18 cellular contexts compared by ENCODE assay signal in genomic region chr2:61770746-61771145, GRCh38.
DNase-seq lines count a peak whose midpoint lies in the region; ATAC-seq and TF ChIP-seq lines count a peak whose summit lies in the region.
"Had no signal": no experiment of that assay in that cellular context is flagged by ENCODE, and none has a peak within 500 bp of the region (broad histone marks: within the 10 kb centered on the region; RNA-seq: fewer than 3 reads in every experiment).

No MANE protein-coding gene starts in this region.

- DNase-seq in Daoy (ENCODE audit: low read depth): peak; percentile 23
- DNase-seq in PC-3: peak; percentile 87
- no peak for DNase-seq in esophagus squamous epithelium (lab: John Stamatoyannopoulos, UW)
- peak; percentile 33 for DNase-seq in renal cortical epithelial cell (ENCODE audit: low read depth)
- DNase-seq in gastrocnemius medialis: no peak
- no peak for DNase-seq in 8988T
- no peak for DNase-seq in NCI-H1105 (lab: John Stamatoyannopoulos, UW)
- DNase-seq in NCI-H524 treated with DMSO at 0.1 percent for 48 hours (lab: John Stamatoyannopoulos, UW): no peak
- DNase-seq: BE2C; cerebellar nuclear complex; effector memory CD4-positive, alpha-beta T cell; NCI-H2081 treated with DMSO at 0.1 percent for 48 hours; NCI-H748 treated with DMSO at 0.1 percent for 48 hours; Peyer's patch; substantia nigra; WERI-Rb-1 had no signal

- H3F3A ChIP-seq in PC-3 (ENCODE audit: low read length, unreplicated experiment): no peaks in the 10 kb centered on the region

- H3K9ac ChIP-seq in PC-3 (ENCODE audit: low read length): peak overlapping the region; percentile 68
- H3K9ac ChIP-seq: neural progenitor cell had no signal

- H3K4me2 ChIP-seq in PC-3 (ENCODE audit: low read length): peak overlapping the region; percentile 78
- H3K4me2 ChIP-seq: neural progenitor cell had no signal

- H2AFZ ChIP-seq in PC-3 (ENCODE audit: low read length): peak overlapping the region; percentile 72
- H2AFZ ChIP-seq: neural progenitor cell had no signal

- TF ChIP-seq CTCF in PC-3 (conservative IDR thresholded peaks at IDR 0.05; ENCODE audit: low read depth, low read length) (no peak), esophagus squamous epithelium (IDR thresholded peaks at IDR 0.05) (no peak), gastrocnemius medialis (IDR thresholded peaks at IDR 0.05 in 4 of 5, conservative IDR thresholded peaks at IDR 0.05 in 1 of 5) (no peak)

- H3K27ac ChIP-seq in PC-3 (ENCODE audit: low read length): peak overlapping the region; percentile 94
- H3K27ac ChIP-seq in esophagus squamous epithelium: peak overlapping the region; percentile 67 to 90 (median 73)
- H3K27ac ChIP-seq in gastrocnemius medialis: no peak overlapping the region
- H3K27ac ChIP-seq: neural progenitor cell, Peyer's patch, right atrium auricular region, WERI-Rb-1 had no signal

- intact Hi-C loops in PC-3 (cut with micrococcal nuclease): no loop called here
- intact Hi-C loops in esophagus squamous epithelium (cut with DNase I): no loop called here
- intact Hi-C loops in gastrocnemius medialis (cut with DNase I; ENCODE audit: low total_unique reads): no loop called here

- H4K20me1 ChIP-seq in PC-3 (ENCODE audit: low read length): no peaks in the 10 kb centered on the region

- CTCF ChIA-PET in PC-3 (lab: Charles Lee): no interaction called here

- H3K36me3 ChIP-seq in PC-3 (ENCODE audit: low read depth, low read length) (no peaks in the 10 kb centered on the region), esophagus squamous epithelium (no peaks in the 10 kb centered on the region), gastrocnemius medialis (no peaks in the 10 kb centered on the region)
- H3K36me3 ChIP-seq: BE2C, neural progenitor cell, Peyer's patch, right atrium auricular region, WERI-Rb-1 had no signal

- H3K79me2 ChIP-seq in PC-3 (ENCODE audit: low read length): no peaks in the 10 kb centered on the region

- H3K9me3 ChIP-seq in PC-3 (ENCODE audit: low read length) (no peaks in the 10 kb centered on the region), esophagus squamous epithelium (no peaks in the 10 kb centered on the region), gastrocnemius medialis (no peaks in the 10 kb centered on the region)
- H3K9me3 ChIP-seq: BE2C, Peyer's patch, right atrium auricular region had no signal

- ATAC-seq in PC-3: peak; percentile 87
- ATAC-seq in gastrocnemius medialis: no peak

- H3K4me3 ChIP-seq in PC-3 (ENCODE audit: low read length): peak overlapping the region; percentile 33; the same call in 1 of the 2 replicates
- H3K4me3 ChIP-seq in esophagus squamous epithelium: no peak overlapping the region
- no peak overlapping the region for H3K4me3 ChIP-seq in gastrocnemius medialis
- H3K4me3 ChIP-seq: neural progenitor cell, Peyer's patch, right atrium auricular region had no signal

- TF ChIP-seq POLR2A in esophagus squamous epithelium (IDR thresholded peaks at IDR 0.05): no peak
- no peak for TF ChIP-seq POLR2A in gastrocnemius medialis (IDR thresholded peaks at IDR 0.05)

- no TSS peak for BruUV-seq in PC-3 (replicated peaks; lab: Mats Ljungman, UMichigan)

- POLR2A ChIA-PET in PC-3 (lab: Charles Lee; ENCODE audit: unreplicated experiment): no interaction called here

- no peaks in the 10 kb centered on the region for H3K9me2 ChIP-seq in PC-3 (replicated peaks; ENCODE audit: low read length)

- H3K27me3 ChIP-seq in PC-3 (ENCODE audit: low read length) (no peaks in the 10 kb centered on the region), esophagus squamous epithelium (no peaks in the 10 kb centered on the region), gastrocnemius medialis (no peaks in the 10 kb centered on the region)
- H3K27me3 ChIP-seq: BE2C, neural progenitor cell, Peyer's patch, right atrium auricular region had no signal

- in situ Hi-C loops in gastrocnemius medialis (cut with MboI; ENCODE audit: low sequenced_read_pairs in 4 of 4): loop anchor here in 3 of 4 donors (25.0 kb wide), 2 partner anchors 108 to 233 kb away; partner anchors contain the start of gene XPO1 (in 2 of the 3)

- H3K4me1 ChIP-seq in PC-3 (ENCODE audit: insufficient read depth, low read length): peaks cover 30% of the 10 kb centered on the region
- peaks cover 0 to 14% (median 0%) of the 10 kb centered on the region in 3 donors for H3K4me1 ChIP-seq in esophagus squamous epithelium
- no peaks in the 10 kb centered on the region for H3K4me1 ChIP-seq in gastrocnemius medialis
- H3K4me1 ChIP-seq: BE2C, neural progenitor cell, Peyer's patch, right atrium auricular region had no signal

Comparison
In these comparisons a context has a peak if more than half of its experiments do, and no peak if none do; other contexts are left out.
1. DNase-seq: peak in Daoy (single experiment), PC-3 (single experiment) and renal cortical epithelial cell (single experiment); none in esophagus squamous epithelium (single experiment), gastrocnemius medialis (0 of 2), 8988T (single experiment), NCI-H1105 (single experiment) and NCI-H524 treated with DMSO at 0.1 percent for 48 hours (single experiment).
2. H3K27ac ChIP-seq: peak in PC-3 (single experiment) and esophagus squamous epithelium (4 of 4); none in gastrocnemius medialis (0 of 4).